Comparison of ENCODE assay signal across 24 cellular contexts in the genomic region with DNA sequence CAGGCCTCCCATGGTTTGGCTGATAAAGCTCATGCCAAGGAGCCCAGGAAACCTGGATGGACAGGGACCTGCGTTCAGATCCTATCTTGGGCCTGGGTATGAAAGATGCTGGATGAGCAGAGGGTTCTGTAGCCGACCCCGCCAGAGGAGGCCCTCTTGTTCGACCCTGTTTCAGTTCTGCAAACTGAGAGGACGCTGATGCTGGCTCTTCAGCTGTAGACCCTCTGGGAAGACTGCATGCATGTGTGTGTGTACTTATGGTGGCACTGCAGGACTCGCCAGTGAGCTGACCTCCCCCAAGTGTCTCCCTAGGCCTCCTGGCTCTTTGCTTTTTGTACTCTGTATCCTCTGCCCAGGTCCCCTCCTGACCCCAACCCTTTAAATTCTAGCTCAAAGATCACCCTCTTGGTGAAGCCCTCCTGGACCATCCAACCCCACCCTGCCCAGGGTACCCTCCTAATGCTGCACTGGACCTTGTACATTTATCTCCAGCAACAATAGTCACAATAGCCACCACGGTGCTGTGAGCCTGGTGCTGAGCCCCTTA. TPM values are rescaled to one million over a fixed set of nuclear protein-coding genes. Genes with fewer than 3 reads are reported as not detected.
DNase-seq lines count a peak whose midpoint lies in the region; ATAC-seq and TF ChIP-seq lines count a peak whose summit lies in the region.
"Had no signal": no experiment of that assay in that cellular context is flagged by ENCODE, and none has a peak within 500 bp of the region (broad histone marks: within the 10 kb centered on the region; RNA-seq: fewer than 3 reads in every experiment).

No MANE protein-coding gene starts in this region.

- dilution Hi-C loops in IMR-90 (cut with HindIII; ENCODE audit: low sequenced_read_pairs, unreplicated experiment), result no loop called here

- H3K36me3 ChIP-seq in IMR-90 (ENCODE audit: control insufficient read depth, insufficient read depth, low read length), result no peaks in the 10 kb centered on the region
- no peaks in the 10 kb centered on the region for H3K36me3 ChIP-seq in osteoblast (ENCODE audit: insufficient read depth, low read length)
- H3K36me3 ChIP-seq: BLaER1, esophagus muscularis mucosa, lower lobe of right lung, thoracic aorta had no signal

- H3K18ac ChIP-seq in IMR-90 (ENCODE audit: low read depth, low read length), result peak overlapping the region; percentile 44

- no peak for TF ChIP-seq POLR2A in IMR-90 (IDR thresholded peaks at IDR 0.05; ENCODE audit: low read depth, low read length)

- H3K27ac Mint-ChIP-seq in endothelial cell (ENCODE audit: unreplicated experiment) (no peak overlapping the region), progenitor cell of endocrine pancreas (no peak overlapping the region)

- BruUV-seq in IMR-90 (replicated peaks; lab: Mats Ljungman, UMichigan), result no TSS peak

- peak overlapping the region; percentile 65 for H2BK20ac ChIP-seq in IMR-90 (ENCODE audit: low read depth, low read length)

- 0 out of 2 replicates have a peak overlapping the region, but pooled peaks have one; percentile 30 for H3K14ac ChIP-seq in IMR-90 (replicated peaks; ENCODE audit: low read depth, low read length)

- peak overlapping the region; percentile 51; the same call in 1 of the 2 replicates for H3K4ac ChIP-seq in IMR-90 (ENCODE audit: low read depth, low read length)

- intact Hi-C loops in IMR-90 (cut with micrococcal nuclease), result no loop called here

- H3K27me3 Mint-ChIP-seq in endothelial cell (ENCODE audit: unreplicated experiment) (peaks cover 12% of the 10 kb centered on the region), progenitor cell of endocrine pancreas (no peaks in the 10 kb centered on the region)
- H3K27me3 Mint-ChIP-seq: naive B cell had no signal

- no peak for TF ChIP-seq RAD21 in IMR-90 (IDR thresholded peaks at IDR 0.05; ENCODE audit: low read length)

- no peaks in the 10 kb centered on the region for H3K79me2 ChIP-seq in osteoblast (ENCODE audit: insufficient read depth, low read length)

- H3K23ac ChIP-seq in IMR-90 (ENCODE audit: low read depth, low read length), result no peak overlapping the region

- no peaks in the 10 kb centered on the region for H3K9me3 ChIP-seq in IMR-90 (ENCODE audit: control insufficient read depth, insufficient read depth, low read length)
- H3K9me3 ChIP-seq in osteoblast (ENCODE audit: low read depth, low read length), result no peaks in the 10 kb centered on the region
- H3K9me3 ChIP-seq: BLaER1, esophagus muscularis mucosa, lower lobe of right lung, thoracic aorta had no signal

- H3K4me3 ChIP-seq in IMR-90 (ENCODE audit: insufficient read depth, low read depth, low read length) (no peak overlapping the region), osteoblast (ENCODE audit: insufficient read depth, low read length) (no peak overlapping the region), foreskin fibroblast (ENCODE audit: low read depth in 1 of 2, low read length in 2 of 2) (no peak overlapping the region)
- H3K4me3 ChIP-seq: BLaER1, esophagus muscularis mucosa, lower lobe of right lung, skin epidermis, thoracic aorta had no signal

- DNase-seq in activated CD4-positive, CD25-positive, alpha-beta regulatory T cell treated with anti-CD3 and anti-CD28 coated beads, Interleukin-2, amount 50 U/mL, for 72 hours, result peak; percentile 15
- no peak for DNase-seq in IMR-90
- DNase-seq in endothelial cell (ENCODE audit: low spot score), result no peak
- peak; percentile 68 for DNase-seq in osteoblast (ENCODE audit: insufficient read length, low spot score, missing footprints)
- no peak for DNase-seq in progenitor cell of endocrine pancreas (ENCODE audit: low spot score, unreplicated experiment)
- DNase-seq in GF-D8 (lab: John Stamatoyannopoulos, UW), result no peak
- no peak for DNase-seq in foreskin fibroblast
- DNase-seq: activated CD4-positive, alpha-beta T cell treated with anti-CD3 and anti-CD28 coated beads for 48 hours; DMS 273 treated with DMSO at 0.1 percent for 48 hours; naive B cell; NCI-H1105 treated with DMSO at 0.1 percent for 48 hours; NCI-H774; stimulated activated CD4-positive, alpha-beta T cell treated with anti-CD3 and anti-CD28 coated beads, Interleukin-4, amount 100 ng/mL, for 24 hours had no signal

- ATAC-seq in activated CD4-positive, CD25-positive, alpha-beta regulatory T cell treated with anti-CD3 and anti-CD28 coated beads, Interleukin-2, amount 50 U/mL, for 24 hours, result no peak
- ATAC-seq in IMR-90 (ENCODE audit: low read depth), result no peak

- H3K36me3 Mint-ChIP-seq in endothelial cell (ENCODE audit: low read depth, unreplicated experiment) (peaks cover 9% of the 10 kb centered on the region), progenitor cell of endocrine pancreas (ENCODE audit: insufficient read depth) (no peaks in the 10 kb centered on the region)
- H3K36me3 Mint-ChIP-seq: naive B cell had no signal

- TF ChIP-seq CTCF in IMR-90 (conservative IDR thresholded peaks at IDR 0.05; ENCODE audit: low read depth, low read length), result no peak
- TF ChIP-seq CTCF in endothelial cell (IDR thresholded peaks at IDR 0.05; ENCODE audit: unreplicated experiment), result no peak
- TF ChIP-seq CTCF in osteoblast (IDR thresholded peaks at IDR 0.05; ENCODE audit: extremely low read depth, low read depth, low read length), result no peak
- TF ChIP-seq CTCF in progenitor cell of endocrine pancreas (IDR thresholded peaks at IDR 0.05; ENCODE audit: unreplicated experiment), result no peak
- TF ChIP-seq CTCF in foreskin fibroblast (IDR thresholded peaks at IDR 0.05; ENCODE audit: low read depth, low read length), result no peak

- H4K91ac ChIP-seq in IMR-90 (ENCODE audit: insufficient read depth, low read depth, low read length), result peak overlapping the region; percentile 67

- H3K4me3 Mint-ChIP-seq in endothelial cell (ENCODE audit: unreplicated experiment) (peak overlapping the region; percentile 1), progenitor cell of endocrine pancreas (ENCODE audit: low read depth) (no peak overlapping the region)
- H3K4me3 Mint-ChIP-seq: naive B cell had no signal

- H3K27ac ChIP-seq in IMR-90 (ENCODE audit: insufficient read depth, low read length), result no peak overlapping the region
- no peak overlapping the region for H3K27ac ChIP-seq in osteoblast (ENCODE audit: low read depth, low read length)
- H3K27ac ChIP-seq: BLaER1, esophagus muscularis mucosa, lower lobe of right lung, skin epidermis, thoracic aorta had no signal

- whole genome bisulfite sequencing in IMR-90 (ENCODE audit: extremely low coverage in 2 of 2, insufficient read length in 1 of 2), 2 experiments, result 100% methylated on average over 3 of the region's 7 CpGs; no CpG with 5 or more reads in 1 of the 2 experiments

- H2BK15ac ChIP-seq in IMR-90 (ENCODE audit: low read depth, low read length), result peak overlapping the region; percentile 94

- peaks cover 12% of the 10 kb centered on the region for H3K4me1 ChIP-seq in IMR-90 (ENCODE audit: control insufficient read depth, insufficient read depth, low read length)
- H3K4me1 ChIP-seq in osteoblast (ENCODE audit: insufficient read depth, low read length), result no peaks in the 10 kb centered on the region

- no peaks in the 10 kb centered on the region for H4K20me1 ChIP-seq in IMR-90 (ENCODE audit: insufficient read depth, low read length)
- no peaks in the 10 kb centered on the region for H4K20me1 ChIP-seq in osteoblast (ENCODE audit: insufficient read depth, low read length)
- H4K20me1 ChIP-seq: BLaER1 had no signal

- POLR2A ChIA-PET in IMR-90 (lab: Charles Lee; ENCODE audit: unreplicated experiment), result no interaction called here

- peak overlapping the region; percentile 69 for H2BK120ac ChIP-seq in IMR-90 (ENCODE audit: low read depth, low read length)

- no peak overlapping the region for H2AK9ac ChIP-seq in IMR-90 (replicated peaks; ENCODE audit: low read depth, low read length, poor library complexity)

- peaks cover 20% of the 10 kb centered on the region for H3K4me1 Mint-ChIP-seq in endothelial cell (ENCODE audit: unreplicated experiment)
- H3K4me1 Mint-ChIP-seq in progenitor cell of endocrine pancreas (ENCODE audit: low read depth), result peaks cover 11% of the 10 kb centered on the region

- H2AFZ ChIP-seq in IMR-90 (replicated peaks; ENCODE audit: low read length, poor library complexity), result no peak overlapping the region
- no peak overlapping the region for H2AFZ ChIP-seq in osteoblast (ENCODE audit: low read length)

- no peaks in the 10 kb centered on the region for H3K79me1 ChIP-seq in IMR-90 (ENCODE audit: low read depth in 1 of 2, low read length in 2 of 2)

- H3K9ac ChIP-seq in IMR-90 (ENCODE audit: low read depth, low read length), result no peak overlapping the region
- H3K9ac ChIP-seq: BLaER1 had no signal

- H3K9me1 ChIP-seq in IMR-90 (ENCODE audit: insufficient read depth, low read length), result peaks cover 20% of the 10 kb centered on the region

- peak overlapping the region; percentile 14 to 96; a peak in 2 of 4 replicates for H4K8ac ChIP-seq in IMR-90 (ENCODE audit: low read depth in 2 of 2, low read length in 2 of 2)

- H3K56ac ChIP-seq in IMR-90 (ENCODE audit: extremely low read depth, insufficient read depth, low read length), result no peak overlapping the region

- H3K27me3 ChIP-seq in IMR-90 (ENCODE audit: control insufficient read depth, insufficient read depth, low read length) (no peaks in the 10 kb centered on the region), osteoblast (ENCODE audit: insufficient read depth, low read length) (peaks cover 2% of the 10 kb centered on the region)
- H3K27me3 ChIP-seq: BLaER1, esophagus muscularis mucosa had no signal

- peak overlapping the region; percentile 57 for H4K5ac ChIP-seq in IMR-90 (ENCODE audit: low read depth, low read length)

- peak overlapping the region; percentile 97 for H2AK5ac ChIP-seq in IMR-90 (ENCODE audit: low read depth, low read length)

- no peaks in the 10 kb centered on the region for H3K9me3 Mint-ChIP-seq in endothelial cell (ENCODE audit: unreplicated experiment)
- H3K9me3 Mint-ChIP-seq in progenitor cell of endocrine pancreas (ENCODE audit: low read depth), result no peaks in the 10 kb centered on the region
- H3K9me3 Mint-ChIP-seq: naive B cell had no signal

- in situ Hi-C loops in IMR-90 (cut with MboI; ENCODE audit: low sequenced_read_pairs), result no loop called here

- H2BK5ac ChIP-seq in IMR-90 (ENCODE audit: low read depth, low read length, poor library complexity, severe bottlenecking), result peak overlapping the region; percentile 42

- CTCF ChIA-PET in IMR-90 (lab: Yijun Ruan, JAX), result interaction anchor here (1.0 to 1.2 kb wide), 2 partner anchors 119 to 122 kb away, joined by 3 to 5 read pairs; no protein-coding TSS in a partner anchor

- H3K4me2 ChIP-seq in IMR-90 (ENCODE audit: low read depth, low read length) (no peak overlapping the region), osteoblast (ENCODE audit: insufficient read depth, low read length) (no peak overlapping the region)
- H3K4me2 ChIP-seq: BLaER1 had no signal

RNA-seq across cellular contexts. Expression of a gene that starts 1.6 kb away (rescaled TPM):
- total RNA-seq in IMR-90 (2012; rRNA removed) (not detected in 2 replicates), endothelial cell (ENCODE audit: unreplicated experiment) (not detected), osteoblast (not detected in 2 replicates), progenitor cell of endocrine pancreas (9.5 and 14.2 TPM in 2 replicates)
- not detected in 2 replicates for polyA plus RNA-seq in IMR-90 (2012; rRNA removed)
- polyA plus RNA-seq in IMR-90 (2012; cell fraction: cytosol; rRNA removed), result 0.11 TPM in 1 of 2 replicates, not detected in the other
- not detected in 2 replicates for polyA plus RNA-seq in IMR-90 (2012; cell fraction: nucleus; rRNA removed; ENCODE audit: low replicate concordance)
- total RNA-seq: A172, bronchial epithelial cell, glomerular endothelial cell, LHCN-M2, lower lobe of right lung, posterior vena cava had no signal

RNA-seq across cellular contexts. Expression of a gene that starts 21.3 kb away (rescaled TPM):
- 101 and 131 TPM in 2 replicates for total RNA-seq in IMR-90 (2012; rRNA removed)
- 97.4 and 102 TPM in 2 replicates for polyA plus RNA-seq in IMR-90 (2012; rRNA removed)
- polyA plus RNA-seq in IMR-90 (2012; cell fraction: cytosol; rRNA removed), result 69.1 and 108 TPM in 2 replicates
- polyA plus RNA-seq in IMR-90 (2012; cell fraction: nucleus; rRNA removed; ENCODE audit: low replicate concordance), result 19.5 and 60.7 TPM in 2 replicates
- 6.9 TPM for total RNA-seq in endothelial cell (ENCODE audit: unreplicated experiment)
- 49.9 and 50.1 TPM in 2 replicates for total RNA-seq in osteoblast
- total RNA-seq in progenitor cell of endocrine pancreas, result 77.8 and 83.1 TPM in 2 replicates

RNA-seq across cellular contexts. Expression of a gene that starts 50.1 kb away (rescaled TPM):
- total RNA-seq in IMR-90 (2012; rRNA removed) (0.28 and 0.36 TPM in 2 replicates), endothelial cell (ENCODE audit: unreplicated experiment) (27.9 TPM), osteoblast (2.1 and 4.3 TPM in 2 replicates), progenitor cell of endocrine pancreas (2.8 and 2.9 TPM in 2 replicates)
- polyA plus RNA-seq in IMR-90 (2012; rRNA removed), result 1.2 TPM in 2 replicates
- polyA plus RNA-seq in IMR-90 (2012; cell fraction: cytosol; rRNA removed), result 0.36 and 0.85 TPM in 2 replicates
- polyA plus RNA-seq in IMR-90 (2012; cell fraction: nucleus; rRNA removed; ENCODE audit: low replicate concordance), result 0.50 and 2.1 TPM in 2 replicates
- total RNA-seq: bronchial epithelial cell, glomerular endothelial cell, LHCN-M2 had no signal

Comparison
In these comparisons a context has a peak if more than half of its experiments do, and no peak if none do; other contexts are left out.
1. DNase-seq: peak in activated CD4-positive, CD25-positive, alpha-beta regulatory T cell treated with anti-CD3 and anti-CD28 coated beads, Interleukin-2, amount 50 U/mL, for 72 hours (single experiment) and osteoblast (single experiment); none in IMR-90 (single experiment), endothelial cell (single experiment), progenitor cell of endocrine pancreas (single experiment), GF-D8 (single experiment) and foreskin fibroblast (0 of 2).
2. RNA of a gene that starts 1.6 kb away (total RNA-seq): 9.5 to 14.2 TPM in progenitor cell of endocrine pancreas; not detected in IMR-90, not detected in endothelial cell (single experiment) and not detected in osteoblast; every median in the first group is over 10 times any median in the second.